Comparison of ENCODE assay signal across 19 cellular contexts in genomic region chr1:32498751-32499150, GRCh38. TPM values are rescaled to one million over a fixed set of nuclear protein-coding genes. Genes with fewer than 3 reads are reported as not detected.
DNase-seq lines count a peak whose midpoint lies in the region; ATAC-seq and TF ChIP-seq lines count a peak whose summit lies in the region.
"Had no signal": no experiment of that assay in that cellular context is flagged by ENCODE, and none has a peak within 500 bp of the region (broad histone marks: within the 10 kb centered on the region; RNA-seq: fewer than 3 reads in every experiment).

No MANE protein-coding gene starts in this region.

- H3K27ac Mint-ChIP-seq in activated naive CD4-positive, alpha-beta T cell treated with anti-CD3 and anti-CD28 coated beads for 36 hours, result no peak overlapping the region

- peaks cover 34% of the 10 kb centered on the region for H3K27me3 Mint-ChIP-seq in activated naive CD4-positive, alpha-beta T cell treated with anti-CD3 and anti-CD28 coated beads for 36 hours (ENCODE audit: low read depth)

- H3K36me3 Mint-ChIP-seq in activated naive CD4-positive, alpha-beta T cell treated with anti-CD3 and anti-CD28 coated beads for 36 hours (ENCODE audit: low read depth), result no peaks in the 10 kb centered on the region

- H3K27ac ChIP-seq in gastroesophageal sphincter, result peak overlapping the region in 3 of 4 donors; percentile 36 to 99 (median 97)
- peak overlapping the region in 3 of 4 donors; percentile 0 to 96 (median 92) for H3K27ac ChIP-seq in gastrocnemius medialis

- in situ Hi-C loops in gastrocnemius medialis (cut with MboI; ENCODE audit: low sequenced_read_pairs in 4 of 4), result no loop called here

- WGBS in gastroesophageal sphincter (ENCODE audit: low coverage in 1 of 2), 2 donors, result 69 to 83% methylated on average over 2 of the region's 8 CpGs

- H3K4me3 ChIP-seq in gastroesophageal sphincter, result no peak overlapping the region
- no peak overlapping the region for H3K4me3 ChIP-seq in gastrocnemius medialis
- H3K4me3 ChIP-seq: A549, ascending aorta, coronary artery, lower lobe of right lung, transverse colon had no signal

- no peak for ATAC-seq in gastroesophageal sphincter
- no peak for ATAC-seq in gastrocnemius medialis
- no peak for ATAC-seq in GM21515 (IDR thresholded peaks at IDR 0.05; ENCODE audit: unreplicated experiment)
- ATAC-seq: A549, lower lobe of right lung had no signal

- no peaks in the 10 kb centered on the region for H3K36me3 ChIP-seq in gastroesophageal sphincter
- no peaks in the 10 kb centered on the region for H3K36me3 ChIP-seq in gastrocnemius medialis
- H3K36me3 ChIP-seq: ascending aorta, lower lobe of right lung, transverse colon had no signal

- peak overlapping the region; percentile 24 for H3K4me3 Mint-ChIP-seq in activated naive CD4-positive, alpha-beta T cell treated with anti-CD3 and anti-CD28 coated beads for 36 hours

- H3K4me1 Mint-ChIP-seq in activated naive CD4-positive, alpha-beta T cell treated with anti-CD3 and anti-CD28 coated beads for 36 hours (ENCODE audit: low read depth), result peaks cover 5% of the 10 kb centered on the region

- CTCF ChIA-PET in activated naive CD4-positive, alpha-beta T cell treated with anti-CD3 and anti-CD28 coated beads for 36 hours (lab: Charles Lee), result interaction anchor here (0.6 kb wide), 1 partner anchor 57 kb away, joined by 3 read pairs; no protein-coding TSS in a partner anchor

- no peak for TF ChIP-seq POLR2A in gastroesophageal sphincter (IDR thresholded peaks at IDR 0.05)
- TF ChIP-seq POLR2A in gastrocnemius medialis (IDR thresholded peaks at IDR 0.05), result no peak

- intact Hi-C loops in activated naive CD4-positive, alpha-beta T cell treated with anti-CD3 and anti-CD28 coated beads for 36 hours (cut with micrococcal nuclease), result no loop called here
- intact Hi-C loops in gastrocnemius medialis (cut with DNase I; ENCODE audit: low total_unique reads), result no loop called here

- no peaks in the 10 kb centered on the region for H3K9me3 Mint-ChIP-seq in activated naive CD4-positive, alpha-beta T cell treated with anti-CD3 and anti-CD28 coated beads for 36 hours

- peaks cover 7 to 53% (median 17%) of the 10 kb centered on the region in 3 donors for H3K4me1 ChIP-seq in gastroesophageal sphincter
- peaks cover 25 to 32% of the 10 kb centered on the region in 2 donors for H3K4me1 ChIP-seq in gastrocnemius medialis
- H3K4me1 ChIP-seq: A549 had no signal

- H3K27me3 ChIP-seq in gastroesophageal sphincter (no peaks in the 10 kb centered on the region), gastrocnemius medialis (no peaks in the 10 kb centered on the region)
- H3K27me3 ChIP-seq: ascending aorta, transverse colon had no signal

- DNase-seq in activated naive CD4-positive, alpha-beta T cell treated with anti-CD3 and anti-CD28 coated beads for 36 hours, result no peak
- DNase-seq in activated naive CD4-positive, alpha-beta T cell treated with Interleukin-2 at 50 U/mL for 16 hours, result no peak
- peak; percentile 54 for DNase-seq in NCI-H82 treated with DMSO at 0.1 percent for 48 hours (lab: John Stamatoyannopoulos, UW; ENCODE audit: unreplicated experiment)
- DNase-seq in gastrocnemius medialis, result no peak
- DNase-seq in cerebellum (ENCODE audit: low spot score), result no peak
- no peak for DNase-seq in NCI-H446 treated with DMSO at 0.1 percent for 48 hours (lab: John Stamatoyannopoulos, UW)
- DNase-seq: lower lobe of right lung; NCI-H1436; NCI-H2171; RPMI8226; stimulated activated naive CD4-positive, alpha-beta T cell treated with Interleukin-2 at 50 U/mL for 16 hours; transverse colon had no signal

- H3K9me3 ChIP-seq in gastroesophageal sphincter (no peaks in the 10 kb centered on the region), gastrocnemius medialis (no peaks in the 10 kb centered on the region)
- H3K9me3 ChIP-seq: A549, ascending aorta, lower lobe of right lung, transverse colon had no signal

- no peak for TF ChIP-seq EP300 in gastroesophageal sphincter (IDR thresholded peaks at IDR 0.05)

- TF ChIP-seq CTCF in gastroesophageal sphincter (IDR thresholded peaks at IDR 0.05) (no peak), gastrocnemius medialis (IDR thresholded peaks at IDR 0.05 in 4 of 5, conservative IDR thresholded peaks at IDR 0.05 in 1 of 5) (no peak)

RNA-seq across cellular contexts. Expression of gene ZBTB8B, which starts 33.9 kb away (rescaled TPM):
- total RNA-seq in activated naive CD4-positive, alpha-beta T cell treated with anti-CD3 and anti-CD28 coated beads for 36 hours, result not detected
- total RNA-seq in gastroesophageal sphincter (under 1 TPM in 2 of 4 donors, not detected in 2; under 0.01 to 0.16 TPM), gastrocnemius medialis (not detected), cerebellum (17.5 TPM)
- total RNA-seq: glomerular endothelial cell, HT1080 had no signal

RNA-seq across cellular contexts. Expression of gene ZBTB8A, which starts 40.5 kb away (rescaled TPM):
- under 1 TPM; 0.21 to 0.35 TPM for total RNA-seq in activated naive CD4-positive, alpha-beta T cell treated with anti-CD3 and anti-CD28 coated beads for 36 hours
- 10 to 100 TPM in 1 of 4 donors, 1 to 10 TPM in 3; 8.4 to 10.9 (median 9.0) TPM for total RNA-seq in gastroesophageal sphincter
- total RNA-seq in gastrocnemius medialis, result 1 to 10 TPM; 2.5 to 5.2 (median 3.9) TPM
- total RNA-seq in cerebellum, result 20.1 TPM

Comparison
In these comparisons a context has a peak if more than half of its experiments do, and no peak if none do; other contexts are left out.
1. RNA of gene ZBTB8B, which starts 33.9 kb away (total RNA-seq): 17.5 TPM in cerebellum (single experiment); not detected in activated naive CD4-positive, alpha-beta T cell treated with anti-CD3 and anti-CD28 coated beads for 36 hours, under 0.01 to 0.16 TPM in gastroesophageal sphincter and not detected in gastrocnemius medialis; every median in the first group is over 10 times any median in the second.